ENCODE assay signal across 2 cellular contexts in genomic region chr4:23878912-23879732, GRCh38.
TF ChIP-seq lines count a peak whose summit lies in the region.

No MANE protein-coding gene starts in this region.

TF ChIP-seq in HEK293, 187 proteins besides CTCF, POLR2A, EP300 and RAD21 (continued from another document):
- peak; percentile 96 for TF ChIP-seq PRDM10 (tag by site-specific recombination; IDR thresholded peaks at IDR 0.05)
- no peak for TF ChIP-seq GLI4 (tag by site-specific recombination; IDR thresholded peaks at IDR 0.05)

TF ChIP-seq in WTC11, 78 proteins besides CTCF, POLR2A, EP300 and RAD21 (continued from another document):
- TF ChIP-seq FOXP4 (CRISPR knock-in tag; IDR thresholded peaks at IDR 0.05), result no peak
- no peak for TF ChIP-seq PRDM15 (CRISPR knock-in tag; IDR thresholded peaks at IDR 0.05)
- TF ChIP-seq ATF1 (CRISPR knock-in tag; IDR thresholded peaks at IDR 0.05), result no peak
